Comparison of ENCODE assay signal across 8 cellular contexts in the genomic region with DNA sequence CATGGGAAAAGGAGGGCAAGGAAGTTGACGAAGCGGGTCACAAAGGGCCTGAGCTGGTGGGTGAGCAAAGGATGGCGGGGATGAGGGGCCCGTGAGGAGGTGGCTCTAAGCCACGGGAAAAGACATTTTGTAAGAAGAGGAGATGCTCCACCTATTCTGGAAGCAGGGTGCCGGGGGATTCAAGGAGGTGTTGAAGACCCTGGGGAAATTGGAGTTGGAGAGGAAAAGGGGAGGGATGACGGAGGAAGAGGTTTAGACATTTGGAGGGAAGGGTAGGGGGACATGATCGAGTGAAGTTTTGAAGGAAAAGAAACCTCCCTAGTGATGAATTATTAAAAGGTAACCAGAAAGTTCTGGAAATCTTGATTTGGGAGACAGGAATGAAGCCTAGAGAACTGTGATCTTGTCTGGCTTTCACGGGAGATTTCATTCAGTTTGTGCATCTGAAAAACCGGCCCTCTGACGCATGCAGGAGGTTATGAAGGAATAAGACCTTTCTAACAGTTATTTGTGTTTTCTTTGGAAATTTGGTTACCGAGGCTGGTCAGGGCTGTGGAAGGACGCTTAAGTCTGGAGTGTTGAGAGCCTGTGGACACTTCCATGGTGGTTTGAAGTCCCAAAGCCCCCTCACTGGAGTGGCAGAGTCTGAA. TPM values are rescaled to one million over a fixed set of nuclear protein-coding genes. Genes with fewer than 3 reads are reported as not detected.
DNase-seq lines count a peak whose midpoint lies in the region; ATAC-seq and TF ChIP-seq lines count a peak whose summit lies in the region.

No MANE protein-coding gene starts in this region.

- no peaks in the 10 kb centered on the region for H3K36me3 Mint-ChIP-seq in activated CD4-positive, alpha-beta T cell treated with anti-CD3 and anti-CD28 coated beads for 36 hours (ENCODE audit: low read depth)
- H3K36me3 Mint-ChIP-seq in activated naive CD8-positive, alpha-beta T cell treated with anti-CD3 and anti-CD28 coated beads for 36 hours, result no peaks in the 10 kb centered on the region

- H3K27ac Mint-ChIP-seq in activated CD4-positive, alpha-beta T cell treated with anti-CD3 and anti-CD28 coated beads for 36 hours, result no peak overlapping the region
- H3K27ac Mint-ChIP-seq in activated naive CD8-positive, alpha-beta T cell treated with anti-CD3 and anti-CD28 coated beads for 36 hours, result no peak overlapping the region

- peak overlapping the region in 4 of 5 donors; percentile 25 to 77 (median 50) for H3K9ac ChIP-seq in subcutaneous abdominal adipose tissue (ENCODE audit: low read length in 5 of 5)

- no peak for DNase-seq in activated CD4-positive, alpha-beta T cell treated with anti-CD3 and anti-CD28 coated beads for 36 hours
- DNase-seq in activated CD4-positive, alpha-beta T cell treated with anti-CD3 and anti-CD28 coated beads for 48 hours, result no peak
- no peak for DNase-seq in activated naive CD8-positive, alpha-beta T cell treated with anti-CD3 and anti-CD28 coated beads for 36 hours
- DNase-seq in left lung (no peak), DMS 273 (lab: John Stamatoyannopoulos, UW; ENCODE audit: unreplicated experiment) (no peak), erythroblast (lab: John Stamatoyannopoulos, UW) (no peak)
- DNase-seq in stimulated activated naive CD4-positive, alpha-beta T cell treated with Interleukin-2 at 50 U/mL for 16 hours (lab: John Stamatoyannopoulos, UW), result no peak

- TF ChIP-seq CTCF in left lung (IDR thresholded peaks at IDR 0.05), result no peak

- H3K27me3 ChIP-seq in left lung, result peaks cover 22 to 71% of the 10 kb centered on the region in 2 donors
- H3K27me3 ChIP-seq in subcutaneous abdominal adipose tissue (ENCODE audit: control insufficient read depth in 5 of 5, insufficient read depth in 4 of 5, low read length in 5 of 5), result peaks cover 0 to 11% (median 6%) of the 10 kb centered on the region in 5 donors

- no peaks in the 10 kb centered on the region for H3K36me3 ChIP-seq in left lung
- H3K36me3 ChIP-seq in subcutaneous abdominal adipose tissue (ENCODE audit: control insufficient read depth in 5 of 5, insufficient read depth in 5 of 5, low read length in 5 of 5), result no peaks in the 10 kb centered on the region

- intact Hi-C loops in activated CD4-positive, alpha-beta T cell treated with anti-CD3 and anti-CD28 coated beads for 36 hours (cut with DNase I, micrococcal nuclease), result no loop called here
- intact Hi-C loops in left lung (cut with DNase I), result no loop called here

- no peaks in the 10 kb centered on the region for H3K9me3 Mint-ChIP-seq in activated CD4-positive, alpha-beta T cell treated with anti-CD3 and anti-CD28 coated beads for 36 hours (ENCODE audit: low read depth)
- H3K9me3 Mint-ChIP-seq in activated naive CD8-positive, alpha-beta T cell treated with anti-CD3 and anti-CD28 coated beads for 36 hours, result no peaks in the 10 kb centered on the region

- peaks cover 42% of the 10 kb centered on the region for H3K27me3 Mint-ChIP-seq in activated CD4-positive, alpha-beta T cell treated with anti-CD3 and anti-CD28 coated beads for 36 hours
- H3K27me3 Mint-ChIP-seq in activated naive CD8-positive, alpha-beta T cell treated with anti-CD3 and anti-CD28 coated beads for 36 hours, result peaks cover 39% of the 10 kb centered on the region

- peak overlapping the region; percentile 56 for H3K4me3 Mint-ChIP-seq in activated CD4-positive, alpha-beta T cell treated with anti-CD3 and anti-CD28 coated beads for 36 hours
- peak overlapping the region; percentile 66 for H3K4me3 Mint-ChIP-seq in activated naive CD8-positive, alpha-beta T cell treated with anti-CD3 and anti-CD28 coated beads for 36 hours

- peak overlapping the region; percentile 48 to 75 for H3K4me3 ChIP-seq in left lung
- peak overlapping the region; percentile 61 to 80 (median 71) for H3K4me3 ChIP-seq in subcutaneous abdominal adipose tissue (ENCODE audit: low read depth in 1 of 5, low read length in 5 of 5)

- H3K4me1 ChIP-seq in left lung, result peaks cover 0 to 20% of the 10 kb centered on the region in 2 donors
- H3K4me1 ChIP-seq in subcutaneous abdominal adipose tissue (ENCODE audit: control insufficient read depth in 5 of 5, insufficient read depth in 5 of 5, low read length in 5 of 5), result peaks cover 4 to 23% (median 16%) of the 10 kb centered on the region in 5 donors

- POLR2A ChIA-PET in activated CD4-positive, alpha-beta T cell treated with anti-CD3 and anti-CD28 coated beads for 36 hours (lab: Charles Lee), result interaction anchor here (0.6 kb wide), 1 partner anchor 383 kb away, joined by 10 read pairs; no protein-coding TSS in a partner anchor

- no peaks in the 10 kb centered on the region for H3K9me3 ChIP-seq in left lung
- H3K9me3 ChIP-seq in subcutaneous abdominal adipose tissue (ENCODE audit: control insufficient read depth in 5 of 5, low read length in 5 of 5), result no peaks in the 10 kb centered on the region

- H3K4me1 Mint-ChIP-seq in activated CD4-positive, alpha-beta T cell treated with anti-CD3 and anti-CD28 coated beads for 36 hours, result peaks cover 7% of the 10 kb centered on the region
- H3K4me1 Mint-ChIP-seq in activated naive CD8-positive, alpha-beta T cell treated with anti-CD3 and anti-CD28 coated beads for 36 hours, result peaks cover 8% of the 10 kb centered on the region

- TF ChIP-seq POLR2A in erythroblast (IDR thresholded peaks at IDR 0.05; ENCODE audit: low read length), result no peak

- no peak overlapping the region for H3K27ac ChIP-seq in left lung
- H3K27ac ChIP-seq in subcutaneous abdominal adipose tissue (ENCODE audit: low read depth, low read length), result no peak overlapping the region

- CTCF ChIA-PET in activated CD4-positive, alpha-beta T cell treated with anti-CD3 and anti-CD28 coated beads for 36 hours (lab: Charles Lee), result interaction anchor here (1.8 kb wide), 1 partner anchor 26 kb away, joined by 7 read pairs; no protein-coding TSS in a partner anchor

- ATAC-seq in activated CD4-positive, alpha-beta T cell treated with anti-CD3 and anti-CD28 coated beads for 36 hours, result no peak
- no peak for ATAC-seq in left lung

RNA-seq across cellular contexts. Expression of a gene that starts 1.4 kb away (rescaled TPM):
- under 1 TPM; 0.28 to 0.71 TPM for total RNA-seq in activated CD4-positive, alpha-beta T cell treated with anti-CD3 and anti-CD28 coated beads for 36 hours
- total RNA-seq in activated naive CD8-positive, alpha-beta T cell treated with anti-CD3 and anti-CD28 coated beads for 36 hours, result 1 to 10 TPM; 1.7 to 1.9 TPM
- total RNA-seq in left lung, result 10 to 100 TPM in 1 of 2 donors, 1 to 10 TPM in 1; 5.1 to 14.7 TPM

RNA-seq across cellular contexts. Expression of a gene that starts 35.0 kb away (rescaled TPM):
- total RNA-seq in activated CD4-positive, alpha-beta T cell treated with anti-CD3 and anti-CD28 coated beads for 36 hours, result 10 to 100 TPM; 14.1 to 14.9 TPM
- 1 to 10 TPM; 6.5 to 6.8 TPM for total RNA-seq in activated naive CD8-positive, alpha-beta T cell treated with anti-CD3 and anti-CD28 coated beads for 36 hours
- total RNA-seq in left lung, result 100 to 1,000 TPM in 1 of 2 donors, 10 to 100 TPM in 1; 61.6 to 219 TPM

RNA-seq across cellular contexts. Expression of a gene that starts 45.3 kb away (rescaled TPM):
- total RNA-seq in activated CD4-positive, alpha-beta T cell treated with anti-CD3 and anti-CD28 coated beads for 36 hours, result 1 to 10 TPM; 6.5 to 7.5 TPM
- 10 to 100 TPM; 18.7 to 19.5 TPM for total RNA-seq in activated naive CD8-positive, alpha-beta T cell treated with anti-CD3 and anti-CD28 coated beads for 36 hours
- 1 to 10 TPM; 2.3 to 4.5 TPM for total RNA-seq in left lung
